21 cellular contexts compared by ENCODE assay signal in the genomic region with DNA sequence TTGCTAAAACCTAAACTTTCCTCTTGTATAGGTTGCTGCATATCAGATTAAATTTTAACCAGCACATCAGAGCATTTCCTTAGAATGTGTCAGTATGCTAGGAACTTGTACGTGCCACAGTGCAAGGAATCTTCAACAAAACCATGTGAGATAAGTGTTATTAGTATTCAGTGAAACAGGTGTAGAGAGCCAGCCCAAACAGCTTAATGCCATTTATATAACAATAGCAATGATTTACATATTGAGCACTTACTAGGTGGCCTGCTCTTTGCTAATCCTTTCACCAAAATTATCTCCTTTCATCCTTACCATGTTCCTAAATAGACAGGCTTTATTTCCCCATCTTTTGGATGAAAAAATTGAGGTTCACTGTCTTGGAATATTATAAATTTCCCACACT.
"Had no signal": no experiment of that assay in that cellular context is flagged by ENCODE, and none has a peak within 500 bp of the region (broad histone marks: within the 10 kb centered on the region; RNA-seq: fewer than 3 reads in every experiment).

No MANE protein-coding gene starts in this region.

- H3K9me3 Mint-ChIP-seq: stimulated activated effector memory CD8-positive, alpha-beta T cell treated with anti-CD3 and anti-CD28 coated beads, Interleukin-12 subunit alpha, Interleukin-12 subunit beta, amount 100 ng/mL, for 72 hours had no signal

- H3K27ac Mint-ChIP-seq: naive thymus-derived CD8-positive, alpha-beta T cell; stimulated activated effector memory CD8-positive, alpha-beta T cell treated with anti-CD3 and anti-CD28 coated beads, Interleukin-12 subunit alpha, Interleukin-12 subunit beta, amount 100 ng/mL, for 72 hours had no signal

- H3K36me3 Mint-ChIP-seq: naive thymus-derived CD8-positive, alpha-beta T cell; stimulated activated effector memory CD8-positive, alpha-beta T cell treated with anti-CD3 and anti-CD28 coated beads, Interleukin-12 subunit alpha, Interleukin-12 subunit beta, amount 100 ng/mL, for 72 hours had no signal

- H3K4me3 ChIP-seq: coronary artery, hepatocyte, mucosa of descending colon, psoas muscle, right lobe of liver, suprapubic skin, thyroid gland, upper lobe of left lung, uterus had no signal

- ATAC-seq: mucosa of descending colon; naive thymus-derived CD8-positive, alpha-beta T cell; psoas muscle; right lobe of liver; stimulated activated effector memory CD8-positive, alpha-beta T cell treated with anti-CD3 and anti-CD28 coated beads, Interleukin-12 subunit alpha, Interleukin-12 subunit beta, amount 100 ng/mL, for 72 hours; stimulated activated naive CD8-positive, alpha-beta T cell treated with anti-CD3 and anti-CD28 coated beads, Interleukin-15, Interleukin-2, amounts not matched to agents 100 U/mL and 50 U/mL, for 24 hours had no signal

- H3K9me3 ChIP-seq: mucosa of descending colon, neutrophil, psoas muscle, right lobe of liver, thyroid gland, upper lobe of left lung, uterus had no signal

- H3K4me1 ChIP-seq: psoas muscle, right lobe of liver, suprapubic skin, thyroid gland, upper lobe of left lung, uterus had no signal

- H3K4me1 Mint-ChIP-seq: stimulated activated effector memory CD8-positive, alpha-beta T cell treated with anti-CD3 and anti-CD28 coated beads, Interleukin-12 subunit alpha, Interleukin-12 subunit beta, amount 100 ng/mL, for 72 hours had no signal

- H3K4me3 Mint-ChIP-seq: naive thymus-derived CD8-positive, alpha-beta T cell; stimulated activated effector memory CD8-positive, alpha-beta T cell treated with anti-CD3 and anti-CD28 coated beads, Interleukin-12 subunit alpha, Interleukin-12 subunit beta, amount 100 ng/mL, for 72 hours had no signal

- DNase-seq: effector CD4-positive, alpha-beta T cell; foreskin melanocyte; head of caudate nucleus; kidney glomerular epithelial cell; mammary epithelial cell; mucosa of descending colon; naive thymus-derived CD8-positive, alpha-beta T cell; psoas muscle; retina; right lobe of liver; stimulated activated CD4-positive, alpha-beta T cell treated with anti-CD3 and anti-CD28 coated beads, Interleukin-4, amount 100 ng/mL, for 1 hour; stimulated activated CD8-positive, alpha-beta memory T cell treated with anti-CD3 and anti-CD28 coated beads, Interleukin-4, amount 100 ng/mL, for 48 hours; stimulated activated naive CD8-positive, alpha-beta T cell treated with anti-CD3 and anti-CD28 coated beads, Interleukin-15, Interleukin-2, amounts not matched to agents 100 U/mL and 50 U/mL, for 24 hours; thyroid gland; upper lobe of left lung; uterus had no signal

- H3K36me3 ChIP-seq: neutrophil, right lobe of liver, suprapubic skin, thyroid gland, upper lobe of left lung, uterus had no signal

- H3K27ac ChIP-seq: coronary artery, hepatocyte, neutrophil, psoas muscle, right lobe of liver, suprapubic skin, thyroid gland, upper lobe of left lung, uterus had no signal

- H3K27me3 ChIP-seq: hepatocyte, neutrophil, right lobe of liver, suprapubic skin, thyroid gland, upper lobe of left lung, uterus had no signal
